In genomic region chr6:90478278-90478677, GRCh38 we compare ENCODE assay signal across 1 cellular context.
TF ChIP-seq lines count a peak whose summit lies in the region.

No MANE protein-coding gene starts in this region.

TF ChIP-seq in WTC11, 78 proteins besides CTCF, POLR2A, EP300 and RAD21 (continued from another document):
- TF ChIP-seq ZNF532 (CRISPR knock-in tag; IDR thresholded peaks at IDR 0.05; ENCODE audit: borderline replicate concordance) (no peak), ZNF281 (CRISPR knock-in tag; IDR thresholded peaks at IDR 0.05) (peak; percentile 53; the same call in 1 of the 2 replicates), ARID4B (CRISPR knock-in tag; IDR thresholded peaks at IDR 0.05; ENCODE audit: borderline replicate concordance) (no peak), AFF4 (CRISPR knock-in tag; IDR thresholded peaks at IDR 0.05; ENCODE audit: borderline replicate concordance) (no peak), SP1 (CRISPR knock-in tag; conservative IDR thresholded peaks at IDR 0.05) (no peak)
